In the genomic region with DNA sequence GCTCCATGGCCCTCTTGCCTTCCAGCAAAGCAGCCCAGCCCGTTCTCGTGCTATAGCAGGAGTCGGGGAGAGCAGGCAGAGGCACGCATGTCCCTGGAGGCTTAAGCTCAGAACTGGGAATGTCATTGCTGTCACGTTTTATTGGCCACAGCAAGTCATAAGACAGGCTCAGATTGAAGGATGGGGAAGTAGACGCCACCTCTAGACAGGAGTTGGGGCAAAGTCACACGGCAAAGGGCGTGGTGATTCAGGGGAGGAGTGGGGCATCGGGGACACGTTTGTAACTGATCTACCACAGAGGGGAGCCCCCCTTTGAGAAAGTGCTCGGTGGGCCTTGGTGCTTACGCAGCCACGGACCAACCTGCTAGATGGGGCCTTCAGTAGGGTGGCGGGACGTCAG, we compare ENCODE assay signal across 3 cellular contexts. TPM values are rescaled to one million over a fixed set of nuclear protein-coding genes. Genes with fewer than 3 reads are reported as not detected.
"Had no signal": no experiment of that assay in that cellular context is flagged by ENCODE, and none has a peak within 500 bp of the region (broad histone marks: within the 10 kb centered on the region; RNA-seq: fewer than 3 reads in every experiment).

No MANE protein-coding gene starts in this region.

RNA-seq across cellular contexts. Expression of a gene that starts 9.5 kb away (rescaled TPM):
- total RNA-seq: H4, HepG2, HT1080 had no signal
